In genomic region chr19:11813801-11814706, GRCh38 we compare ENCODE assay signal across 8 cellular contexts. TPM values are rescaled to one million over a fixed set of nuclear protein-coding genes. Genes with fewer than 3 reads are reported as not detected.
DNase-seq lines count a peak whose midpoint lies in the region.

Gene ZNF440 (plus strand): TSS chr19:11814273. CDS start chr19:11814448, 175 bp downstream.

- H3K79me2 ChIP-seq in GM23248 (ENCODE audit: insufficient read depth), result peaks cover 40% of the 10 kb centered on the region

- H3K4me1 ChIP-seq in GM23248 (ENCODE audit: insufficient read depth), result no peaks in the 10 kb centered on the region
- H3K4me1 ChIP-seq in SJCRH30, result no peaks in the 10 kb centered on the region

- H3K9ac ChIP-seq in GM23248, result peak within 1 kb of the TSS; percentile 86

- H3K4me2 ChIP-seq in GM23248 (ENCODE audit: unreplicated experiment), result peak within 1 kb of the TSS; percentile 99

- DNase-seq in EH (ENCODE audit: low read depth) (peak; percentile 94), GM23248 (peak; percentile 96), LHCN-M2 (ENCODE audit: low read depth) (peak; percentile 90), SJCRH30 (peak; percentile 97 to 98), germinal center (ENCODE audit: low spot score) (peak; percentile 95), non-pigmented ciliary epithelial cell (ENCODE audit: low read depth) (peak; percentile 78), superior temporal gyrus (ENCODE audit: extremely low spot score) (peak; percentile 97)
- DNase-seq in activated naive CD4-positive, alpha-beta T cell treated with Interleukin-2 at 50 U/mL for 16 hours, result peak; percentile 90

- H3K27me3 ChIP-seq in GM23248 (replicated peaks; ENCODE audit: insufficient read depth) (no peaks in the 10 kb centered on the region), SJCRH30 (no peaks in the 10 kb centered on the region)

- in situ Hi-C loops in GM23248 (cut with MboI), result no loop called here

- no peaks in the 10 kb centered on the region for H4K20me1 ChIP-seq in GM23248 (ENCODE audit: insufficient read depth)

- no peaks in the 10 kb centered on the region for H3K9me2 ChIP-seq in GM23248 (ENCODE audit: insufficient read depth)

- 1 to 2% methylated on average over 42 to 44 of the region's 60 CpGs for WGBS in GM23248 (ENCODE audit: low coverage in 1 of 2, low lambda C conversion rate in 2 of 2, missing lambda C conversion rate in 2 of 2), 2 experiments

- H3K4me3 ChIP-seq in GM23248, result peak within 1 kb of the TSS; percentile 88
- H3K4me3 ChIP-seq in SJCRH30, result peak within 1 kb of the TSS; percentile 87

- H3K36me3 ChIP-seq in GM23248 (ENCODE audit: low read depth) (no peaks in the 10 kb centered on the region), SJCRH30 (peaks cover 10% of the 10 kb centered on the region)

- H3K9me3 ChIP-seq in GM23248 (ENCODE audit: low read depth), result no peaks in the 10 kb centered on the region
- H3K9me3 ChIP-seq in SJCRH30 (replicated peaks), result 0 out of 2 replicates have a peak, but pooled peaks cover 8% of the 10 kb centered on the region

- no peaks in the 10 kb centered on the region for H3F3A ChIP-seq in GM23248 (ENCODE audit: insufficient read depth)

- peak within 1 kb of the TSS; percentile 94 for H2AFZ ChIP-seq in GM23248

- peak within 1 kb of the TSS; percentile 56 for H3K27ac ChIP-seq in GM23248
- peak within 1 kb of the TSS; percentile 61 for H3K27ac ChIP-seq in SJCRH30

RNA-seq across cellular contexts. Expression of gene ZNF440, which starts in this region (rescaled TPM):
- 4.2 and 7.6 TPM in 2 replicates for total RNA-seq in GM23248 (2014; rRNA removed; shearing (Covaris generic))
- 2.3 and 2.4 TPM in 2 replicates for polyA plus RNA-seq in GM23248 (2016; fragmentation: Nextera tagmentation; extraction: Ambion mirVana)
- total RNA-seq in LHCN-M2 (2014; rRNA removed), result 7.0 and 8.2 TPM in 2 replicates
- 2.7 TPM for polyA plus RNA-seq in LHCN-M2 (2012)
- total RNA-seq in SJCRH30 (2014; rRNA removed; shearing (Covaris generic)), result 16.9 and 21.0 TPM in 2 replicates

Comparison
In these comparisons a context has a peak if more than half of its experiments do, and no peak if none do; other contexts are left out.
1. Peak in every context shown above with its lines: DNase-seq, H3K4me3 ChIP-seq and H3K27ac ChIP-seq.